ENCODE assay signal across 15 cellular contexts in genomic region chr1:198637915-198638437, GRCh38. TPM values are rescaled to one million over a fixed set of nuclear protein-coding genes. Genes with fewer than 3 reads are reported as not detected.
DNase-seq lines count a peak whose midpoint lies in the region; ATAC-seq, FAIRE-seq and TF ChIP-seq lines count a peak whose summit lies in the region.
"Had no signal": no experiment of that assay in that cellular context is flagged by ENCODE, and none has a peak within 500 bp of the region (broad histone marks: within the 10 kb centered on the region; RNA-seq: fewer than 3 reads in every experiment).

No MANE protein-coding gene starts in this region.

- no peaks in the 10 kb centered on the region for H3K4me1 ChIP-seq in esophagus squamous epithelium
- H3K4me1 ChIP-seq: suprapubic skin had no signal

- H3K4me3 ChIP-seq in esophagus squamous epithelium: no peak overlapping the region
- H3K4me3 ChIP-seq: suprapubic skin had no signal

- H3K27ac ChIP-seq in KOPT-K1 (ENCODE audit: low read depth, low read length, poor library complexity, severe bottlenecking) (peak overlapping the region; percentile 89), esophagus squamous epithelium (peak overlapping the region in 2 of 4 donors; percentile 69 to 71)
- H3K27ac ChIP-seq: suprapubic skin had no signal

- 59 to 72% methylated on average over 1 of the region's 1 CpG for whole genome bisulfite sequencing in esophagus squamous epithelium, 2 donors

- peaks cover 31% of the 10 kb centered on the region for H3K36me3 Mint-ChIP-seq in activated naive CD8-positive, alpha-beta T cell treated with anti-CD3 and anti-CD28 coated beads, Interleukin-2, amount 10 ng/mL, durations not matched to agents 7 days and 5 days
- H3K36me3 Mint-ChIP-seq in natural killer cell treated with Interleukin-12 subunit alpha and Interleukin-12 subunit beta and Interleukin-15 and Interleukin-18, amount 100 ng/mL, for 72 hours: peaks cover 43% of the 10 kb centered on the region
- H3K36me3 Mint-ChIP-seq: brain had no signal

- no peaks in the 10 kb centered on the region for H3K27me3 Mint-ChIP-seq in activated naive CD8-positive, alpha-beta T cell treated with anti-CD3 and anti-CD28 coated beads, Interleukin-2, amount 10 ng/mL, durations not matched to agents 7 days and 5 days
- H3K27me3 Mint-ChIP-seq in natural killer cell treated with Interleukin-12 subunit alpha and Interleukin-12 subunit beta and Interleukin-15 and Interleukin-18, amount 100 ng/mL, for 72 hours: no peaks in the 10 kb centered on the region

- H3K27me3 ChIP-seq in esophagus squamous epithelium: no peaks in the 10 kb centered on the region
- H3K27me3 ChIP-seq: suprapubic skin had no signal

- peak overlapping the region; percentile 94 for H3K27ac Mint-ChIP-seq in activated naive CD8-positive, alpha-beta T cell treated with anti-CD3 and anti-CD28 coated beads, Interleukin-2, amount 10 ng/mL, durations not matched to agents 7 days and 5 days
- peak overlapping the region; percentile 90 to 97 for H3K27ac Mint-ChIP-seq in natural killer cell treated with Interleukin-12 subunit alpha and Interleukin-12 subunit beta and Interleukin-15 and Interleukin-18, amount 100 ng/mL, for 72 hours
- H3K27ac Mint-ChIP-seq: brain had no signal

- peak; percentile 76 for FAIRE-seq in D721Med (lab: Jason Lieb, UNC)

- TF ChIP-seq CTCF in D721Med (IDR thresholded peaks at IDR 0.05; ENCODE audit: insufficient read depth, missing control alignments): no peak
- no peak for TF ChIP-seq CTCF in esophagus squamous epithelium (IDR thresholded peaks at IDR 0.05)

- peaks cover 8% of the 10 kb centered on the region for H3K9me3 ChIP-seq in KOPT-K1 (ENCODE audit: insufficient read depth, low read length, poor library complexity, severe bottlenecking)
- no peaks in the 10 kb centered on the region for H3K9me3 ChIP-seq in esophagus squamous epithelium
- H3K9me3 ChIP-seq: suprapubic skin had no signal

- no peak for ATAC-seq in activated naive CD8-positive, alpha-beta T cell treated with anti-CD3 and anti-CD28 coated beads, Interleukin-2, amount 10 ng/mL, durations not matched to agents 7 days and 5 days (ENCODE audit: low read depth)
- ATAC-seq in natural killer cell treated with Interleukin-12 subunit alpha and Interleukin-12 subunit beta and Interleukin-15 and Interleukin-18, amount 100 ng/mL, for 72 hours: no peak
- ATAC-seq: Panc1 had no signal

- peaks cover 2% of the 10 kb centered on the region for H3K9me3 Mint-ChIP-seq in activated naive CD8-positive, alpha-beta T cell treated with anti-CD3 and anti-CD28 coated beads, Interleukin-2, amount 10 ng/mL, durations not matched to agents 7 days and 5 days
- H3K9me3 Mint-ChIP-seq in natural killer cell treated with Interleukin-12 subunit alpha and Interleukin-12 subunit beta and Interleukin-15 and Interleukin-18, amount 100 ng/mL, for 72 hours: peaks cover 10% of the 10 kb centered on the region
- H3K9me3 Mint-ChIP-seq: brain had no signal

- H3K36me3 ChIP-seq in KOPT-K1 (ENCODE audit: insufficient read depth, low read length): peaks cover under 1% of the 10 kb centered on the region; the same call in 1 of the 2 replicates
- no peaks in the 10 kb centered on the region for H3K36me3 ChIP-seq in esophagus squamous epithelium
- H3K36me3 ChIP-seq: suprapubic skin had no signal

- H3K4me3 Mint-ChIP-seq in activated naive CD8-positive, alpha-beta T cell treated with anti-CD3 and anti-CD28 coated beads, Interleukin-2, amount 10 ng/mL, durations not matched to agents 7 days and 5 days: peak overlapping the region; percentile 98
- peak overlapping the region; percentile 83 for H3K4me3 Mint-ChIP-seq in natural killer cell treated with Interleukin-12 subunit alpha and Interleukin-12 subunit beta and Interleukin-15 and Interleukin-18, amount 100 ng/mL, for 72 hours
- H3K4me3 Mint-ChIP-seq: brain had no signal

- intact Hi-C loops in esophagus squamous epithelium (cut with DNase I): no loop called here

- no peak for TF ChIP-seq POLR2A in esophagus squamous epithelium (IDR thresholded peaks at IDR 0.05)

- POLR2A ChIA-PET in activated naive CD8-positive, alpha-beta T cell treated with anti-CD3 and anti-CD28 coated beads, Interleukin-2, amount 10 ng/mL, durations not matched to agents 7 days and 5 days (lab: Charles Lee): interaction anchor here (0.7 to 8.2 kb wide), 9 partner anchors 9 to 298 kb away, joined by 3 to 145 read pairs (median 10); no protein-coding TSS in a partner anchor

- peaks cover 51% of the 10 kb centered on the region for H3K4me1 Mint-ChIP-seq in activated naive CD8-positive, alpha-beta T cell treated with anti-CD3 and anti-CD28 coated beads, Interleukin-2, amount 10 ng/mL, durations not matched to agents 7 days and 5 days
- H3K4me1 Mint-ChIP-seq in natural killer cell treated with Interleukin-12 subunit alpha and Interleukin-12 subunit beta and Interleukin-15 and Interleukin-18, amount 100 ng/mL, for 72 hours (ENCODE audit: low read depth in 2 of 2): peaks cover 50 to 64% of the 10 kb centered on the region in 2 donors
- H3K4me1 Mint-ChIP-seq: brain had no signal

- no peak for DNase-seq in D721Med (ENCODE audit: insufficient read length, low spot score)
- no peak for DNase-seq in activated naive CD8-positive, alpha-beta T cell treated with anti-CD3 and anti-CD28 coated beads, Interleukin-2, amount 10 ng/mL, durations not matched to agents 7 days and 5 days
- no peak for DNase-seq in natural killer cell treated with Interleukin-12 subunit alpha and Interleukin-12 subunit beta and Interleukin-15 and Interleukin-18, amount 100 ng/mL, for 72 hours (ENCODE audit: low spot score)
- DNase-seq in foreskin melanocyte: no peak
- no peak for DNase-seq in activated CD4-positive, CD25-positive, alpha-beta regulatory T cell (lab: John Stamatoyannopoulos, UW)
- DNase-seq in SIG-M5 treated with dmso at 0.1 percent for 504 hours (lab: John Stamatoyannopoulos, UW; ENCODE audit: unreplicated experiment): no peak
- no peak for DNase-seq in esophagus squamous epithelium (lab: John Stamatoyannopoulos, UW)
- DNase-seq: head of caudate nucleus, NCI-H1417 treated with DMSO at 0.1 percent for 48 hours, NCI-H345, T-helper 9 cell had no signal

RNA-seq across cellular contexts. Expression of gene PTPRC, which starts 0.9 kb away (rescaled TPM):
- total RNA-seq in activated naive CD8-positive, alpha-beta T cell treated with anti-CD3 and anti-CD28 coated beads, Interleukin-2, amount 10 ng/mL, durations not matched to agents 7 days and 5 days: 100 to 1,000 TPM; 828 to 854 TPM
- total RNA-seq in natural killer cell treated with Interleukin-12 subunit alpha and Interleukin-12 subunit beta and Interleukin-15 and Interleukin-18, amount 100 ng/mL, for 72 hours: 100 to 1,000 TPM; 334 to 761 TPM
- 10 to 100 TPM in 3 of 4 donors, 1 to 10 TPM in 1; 9.2 to 39.1 (median 14.9) TPM for total RNA-seq in esophagus squamous epithelium

Comparison
In these comparisons a context has a peak if more than half of its experiments do, and no peak if none do; other contexts are left out.
1. RNA of gene PTPRC, which starts 0.9 kb away (total RNA-seq): 828 to 854 TPM in activated naive CD8-positive, alpha-beta T cell treated with anti-CD3 and anti-CD28 coated beads, Interleukin-2, amount 10 ng/mL, durations not matched to agents 7 days and 5 days and 334 to 761 TPM in natural killer cell treated with Interleukin-12 subunit alpha and Interleukin-12 subunit beta and Interleukin-15 and Interleukin-18, amount 100 ng/mL, for 72 hours; 9.2 to 39.1 TPM in esophagus squamous epithelium; every median in the first group is over 4 times any median in the second.